In the genomic region with DNA sequence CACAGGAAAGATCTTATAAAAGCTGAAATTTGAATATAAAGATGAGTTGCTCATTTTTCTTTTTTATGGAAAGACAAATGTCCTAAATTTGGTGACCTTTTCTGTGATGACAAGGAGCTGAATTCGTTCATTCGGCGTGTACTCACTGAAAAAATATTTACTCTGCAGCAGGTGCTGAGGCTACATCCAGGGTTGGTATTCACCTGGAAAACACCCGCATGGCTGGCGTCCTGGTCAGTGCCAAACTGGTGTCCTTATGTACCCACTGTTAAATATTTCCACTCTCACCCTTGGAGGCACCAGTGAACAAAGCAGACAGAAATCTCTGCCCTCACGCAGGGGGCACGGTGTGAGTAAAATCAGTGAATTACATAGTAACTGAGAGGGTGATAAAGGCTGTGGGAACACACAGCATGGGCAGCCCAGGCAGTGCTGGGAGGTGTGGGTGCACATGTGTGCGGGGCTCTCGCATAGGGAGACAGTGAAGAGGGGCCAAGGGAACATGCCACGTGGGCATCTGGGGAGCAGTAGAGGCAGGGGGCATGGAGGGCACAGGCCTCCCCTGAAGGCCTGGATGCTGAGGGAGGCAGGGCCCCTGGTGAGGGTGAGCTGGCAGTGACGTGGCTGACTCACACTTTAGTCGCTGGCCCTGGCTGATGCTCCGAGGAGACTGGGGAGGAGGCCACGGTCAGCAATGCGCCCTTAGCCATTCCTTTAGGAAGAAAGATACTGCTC, we compare ENCODE assay signal across 13 cellular contexts.
DNase-seq lines count a peak whose midpoint lies in the region; ATAC-seq and TF ChIP-seq lines count a peak whose summit lies in the region.
"Had no signal": no experiment of that assay in that cellular context is flagged by ENCODE, and none has a peak within 500 bp of the region (broad histone marks: within the 10 kb centered on the region; RNA-seq: fewer than 3 reads in every experiment).

No MANE protein-coding gene starts in this region.

- no peak for TF ChIP-seq CTCF in MCF 10A (IDR thresholded peaks at IDR 0.05; ENCODE audit: unreplicated experiment)
- TF ChIP-seq CTCF in mammary epithelial cell (conservative IDR thresholded peaks at IDR 0.05 in 1 of 2, IDR thresholded peaks at IDR 0.05 in 1 of 2; ENCODE audit: extremely low read depth in 1 of 2, insufficient read depth in 1 of 2, low read depth in 1 of 2, low read length in 2 of 2): no peak
- no peak for TF ChIP-seq CTCF in brain microvascular endothelial cell (IDR thresholded peaks at IDR 0.05; ENCODE audit: low read depth, low read length, missing control alignments)

- no peaks in the 10 kb centered on the region for H3K9me3 ChIP-seq in mammary epithelial cell (replicated peaks; ENCODE audit: insufficient read depth, low read length)
- H3K9me3 ChIP-seq: BE2C had no signal

- peaks cover 14% of the 10 kb centered on the region for H3K36me3 Mint-ChIP-seq in MCF 10A (ENCODE audit: insufficient read depth, unreplicated experiment)
- peaks cover 8% of the 10 kb centered on the region for H3K36me3 Mint-ChIP-seq in stimulated activated effector memory CD8-positive, alpha-beta T cell treated with anti-CD3 and anti-CD28 coated beads, Interleukin-12 subunit alpha, Interleukin-12 subunit beta, amount 100 ng/mL, for 72 hours

- H3K4me3 Mint-ChIP-seq in MCF 10A (ENCODE audit: unreplicated experiment): no peak overlapping the region
- H3K4me3 Mint-ChIP-seq in stimulated activated effector memory CD8-positive, alpha-beta T cell treated with anti-CD3 and anti-CD28 coated beads, Interleukin-12 subunit alpha, Interleukin-12 subunit beta, amount 100 ng/mL, for 72 hours: no peak overlapping the region
- H3K4me3 Mint-ChIP-seq: effector memory CD8-positive, alpha-beta T cell had no signal

- POLR2A ChIA-PET in MCF 10A (lab: Yijun Ruan, JAX): interaction anchor here (1.2 kb wide), 1 partner anchor 10 kb away, joined by 3 read pairs; no protein-coding TSS in a partner anchor

- peaks cover 9% of the 10 kb centered on the region for H3K4me1 Mint-ChIP-seq in MCF 10A (ENCODE audit: insufficient read depth, unreplicated experiment)
- peaks cover 24% of the 10 kb centered on the region for H3K4me1 Mint-ChIP-seq in stimulated activated effector memory CD8-positive, alpha-beta T cell treated with anti-CD3 and anti-CD28 coated beads, Interleukin-12 subunit alpha, Interleukin-12 subunit beta, amount 100 ng/mL, for 72 hours

- 87% methylated on average over 14 of the region's 15 CpGs for WGBS in mammary epithelial cell (ENCODE audit: low coverage, missing lambda C conversion rate)

- no peaks in the 10 kb centered on the region for H3K79me2 ChIP-seq in mammary epithelial cell (ENCODE audit: insufficient read depth, low read length)

- H3K36me3 ChIP-seq in mammary epithelial cell (ENCODE audit: insufficient read depth, low read length) (no peaks in the 10 kb centered on the region), brain microvascular endothelial cell (replicated peaks) (no peaks in the 10 kb centered on the region)
- H3K36me3 ChIP-seq: BE2C had no signal

- no peak overlapping the region for H3K27ac ChIP-seq in mammary epithelial cell (ENCODE audit: insufficient read depth, low read depth, low read length)
- H3K27ac ChIP-seq in brain microvascular endothelial cell: no peak overlapping the region

- H3K27ac Mint-ChIP-seq in MCF 10A (ENCODE audit: low read depth, unreplicated experiment): no peak overlapping the region
- H3K27ac Mint-ChIP-seq in stimulated activated effector memory CD8-positive, alpha-beta T cell treated with anti-CD3 and anti-CD28 coated beads, Interleukin-12 subunit alpha, Interleukin-12 subunit beta, amount 100 ng/mL, for 72 hours: no peak overlapping the region
- H3K27ac Mint-ChIP-seq: effector memory CD8-positive, alpha-beta T cell had no signal

- H3K9ac ChIP-seq in mammary epithelial cell (ENCODE audit: insufficient read depth, low read length): no peak overlapping the region

- H3K27me3 Mint-ChIP-seq in MCF 10A (ENCODE audit: insufficient read depth, unreplicated experiment): no peaks in the 10 kb centered on the region
- H3K27me3 Mint-ChIP-seq: effector memory CD8-positive, alpha-beta T cell had no signal

- no peak overlapping the region for H2AFZ ChIP-seq in mammary epithelial cell (ENCODE audit: low read depth, low read length)

- peaks cover 2% of the 10 kb centered on the region for H3K4me1 ChIP-seq in mammary epithelial cell (ENCODE audit: insufficient read depth, low read length)

- H3K4me2 ChIP-seq in mammary epithelial cell (ENCODE audit: insufficient read depth, low read depth, low read length): no peak overlapping the region

- ATAC-seq in stimulated activated effector memory CD8-positive, alpha-beta T cell treated with anti-CD3 and anti-CD28 coated beads, Interleukin-12 subunit alpha, Interleukin-12 subunit beta, amount 100 ng/mL, for 72 hours: peak; percentile 83
- no peak for ATAC-seq in HG03175 (IDR thresholded peaks at IDR 0.05; ENCODE audit: unreplicated experiment)
- ATAC-seq: effector memory CD8-positive, alpha-beta T cell had no signal

- intact Hi-C loops in MCF 10A (cut with micrococcal nuclease) (no loop called here), mammary epithelial cell (cut with micrococcal nuclease) (no loop called here)

- H3K9me3 Mint-ChIP-seq in MCF 10A (ENCODE audit: unreplicated experiment): no peaks in the 10 kb centered on the region
- no peaks in the 10 kb centered on the region for H3K9me3 Mint-ChIP-seq in stimulated activated effector memory CD8-positive, alpha-beta T cell treated with anti-CD3 and anti-CD28 coated beads, Interleukin-12 subunit alpha, Interleukin-12 subunit beta, amount 100 ng/mL, for 72 hours
- H3K9me3 Mint-ChIP-seq: effector memory CD8-positive, alpha-beta T cell had no signal

- no peaks in the 10 kb centered on the region for H4K20me1 ChIP-seq in mammary epithelial cell (ENCODE audit: insufficient read depth, low read length)

- BruUV-seq in MCF 10A (replicated peaks; lab: Mats Ljungman, UMichigan): no TSS peak
- no TSS peak for BruUV-seq in mammary epithelial cell (replicated peaks; lab: Mats Ljungman, UMichigan)

- dilution Hi-C loops in mammary epithelial cell (cut with HindIII; ENCODE audit: low sequenced_read_pairs): no loop called here

- CTCF ChIA-PET in MCF 10A (lab: Yijun Ruan, JAX): interaction anchor here (0.6 to 1.2 kb wide), 4 partner anchors 7 to 136 kb away, joined by 3 to 4 read pairs (median 3); no protein-coding TSS in a partner anchor
- CTCF ChIA-PET in mammary epithelial cell (lab: Charles Lee; ENCODE audit: low non-redundant PET): no interaction called here

- DNase-seq in MCF 10A (ENCODE audit: unreplicated experiment) (peak; percentile 27), mammary epithelial cell (no peak), NCI-H226 (peak; percentile 38), brain microvascular endothelial cell (peak; percentile 51), GM19240 (ENCODE audit: insufficient read length, low spot score) (no peak), globus pallidus (ENCODE audit: low spot score) (no peak)
- DNase-seq in stimulated activated effector memory CD8-positive, alpha-beta T cell treated with anti-CD3 and anti-CD28 coated beads, Interleukin-12 subunit alpha, Interleukin-12 subunit beta, amount 100 ng/mL, for 72 hours (ENCODE audit: low spot score in 2 of 2): peak in 1 of 2 donors; percentile 56
- DNase-seq: BE2C; effector memory CD8-positive, alpha-beta T cell; GDM1; posterior cingulate gyrus; stimulated activated naive CD4-positive, alpha-beta T cell had no signal

- H3K4me3 ChIP-seq in mammary epithelial cell (replicated peaks in 1 of 3; ENCODE audit: insufficient read depth in 1 of 3, low read depth in 2 of 3, low read length in 3 of 3): no peak overlapping the region
- H3K4me3 ChIP-seq in brain microvascular endothelial cell (ENCODE audit: low read depth, low read length): no peak overlapping the region

- H3K27me3 ChIP-seq in mammary epithelial cell (ENCODE audit: insufficient read depth, low read length) (no peaks in the 10 kb centered on the region), brain microvascular endothelial cell (replicated peaks) (no peaks in the 10 kb centered on the region)
- H3K27me3 ChIP-seq: BE2C had no signal

- in situ Hi-C loops in mammary epithelial cell (cut with MboI; ENCODE audit: low sequenced_read_pairs in 2 of 2): no loop called here
- in situ Hi-C loops in brain microvascular endothelial cell (cut with HindIII; ENCODE audit: low pct_ligation_motif_present, low sequenced_read_pairs): no loop called here

Comparison
In these comparisons a context has a peak if more than half of its experiments do, and no peak if none do; other contexts are left out.
1. DNase-seq: peak in MCF 10A (single experiment), NCI-H226 (single experiment) and brain microvascular endothelial cell (single experiment); none in mammary epithelial cell (single experiment), GM19240 (single experiment) and globus pallidus (single experiment).